Comparison of ENCODE assay signal across 8 cellular contexts in the genomic region with DNA sequence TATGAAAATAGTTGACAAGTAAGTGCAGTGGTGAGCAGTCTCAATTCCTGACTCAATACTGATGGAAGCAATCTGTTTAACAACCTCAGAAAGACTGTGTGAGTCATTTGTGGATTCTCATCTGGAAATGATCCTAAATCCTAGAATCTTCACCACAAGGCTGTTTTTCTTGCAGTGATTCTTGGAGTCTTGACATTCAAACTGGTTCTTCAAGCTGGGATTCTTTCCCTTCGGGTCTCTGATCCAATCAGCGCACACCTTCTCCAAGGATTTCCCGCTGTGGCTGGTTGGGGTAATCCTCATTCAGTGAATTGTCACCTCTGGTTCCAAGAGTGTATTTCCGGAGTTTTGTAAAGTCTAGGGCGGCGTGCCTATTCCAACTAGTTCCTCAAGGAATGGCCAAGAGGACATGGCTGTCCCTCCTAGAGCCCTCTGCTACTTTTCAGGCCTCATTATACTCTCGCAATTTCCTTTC. TPM values are rescaled to one million over a fixed set of nuclear protein-coding genes. Genes with fewer than 3 reads are reported as not detected.
DNase-seq lines count a peak whose midpoint lies in the region; ATAC-seq and TF ChIP-seq lines count a peak whose summit lies in the region.

No MANE protein-coding gene starts in this region.

- peak; percentile 19 for ATAC-seq in HG02623 (IDR thresholded peaks at IDR 0.05; ENCODE audit: unreplicated experiment)

- DNase-seq in Caco-2 (peak; percentile 60 to 62), brain microvascular endothelial cell (peak; percentile 57), NCI-H524 treated with DMSO at 0.1 percent for 48 hours (lab: John Stamatoyannopoulos, UW) (no peak), foreskin melanocyte (no peak), NCI-H82 treated with DMSO at 0.1 percent for 48 hours (lab: John Stamatoyannopoulos, UW; ENCODE audit: unreplicated experiment) (no peak), WERI-Rb-1 (no peak)

- H3K36me3 Mint-ChIP-seq in Caco-2 (ENCODE audit: insufficient read depth, unreplicated experiment): peaks cover 19% of the 10 kb centered on the region

- in situ Hi-C loops in brain microvascular endothelial cell (cut with HindIII; ENCODE audit: low pct_ligation_motif_present, low sequenced_read_pairs): no loop called here

- peaks cover 19% of the 10 kb centered on the region for H3K4me1 Mint-ChIP-seq in Caco-2 (ENCODE audit: low read depth, unreplicated experiment)

- H3K4me3 ChIP-seq in Caco-2 (ENCODE audit: low read depth, low read length): no peak overlapping the region
- no peak overlapping the region for H3K4me3 ChIP-seq in brain microvascular endothelial cell (ENCODE audit: low read depth, low read length)
- no peak overlapping the region for H3K4me3 ChIP-seq in muscle layer of duodenum (ENCODE audit: low read depth in 1 of 2, low read length in 2 of 2)
- H3K4me3 ChIP-seq in WERI-Rb-1 (ENCODE audit: low read depth, low read length): no peak overlapping the region

- no peak overlapping the region for H3K4me3 Mint-ChIP-seq in Caco-2 (ENCODE audit: unreplicated experiment)

- peaks cover 7% of the 10 kb centered on the region; the same call in 1 of the 2 replicates for H3K9me3 ChIP-seq in Caco-2
- no peaks in the 10 kb centered on the region for H3K9me3 ChIP-seq in muscle layer of duodenum (ENCODE audit: control insufficient read depth in 1 of 2, low read length in 2 of 2)
- H3K9me3 ChIP-seq in WERI-Rb-1 (ENCODE audit: severe bottlenecking): peaks cover 4% of the 10 kb centered on the region

- no peaks in the 10 kb centered on the region for H3K27me3 ChIP-seq in Caco-2 (replicated peaks; ENCODE audit: control insufficient read depth, insufficient read depth, low read length)
- no peaks in the 10 kb centered on the region for H3K27me3 ChIP-seq in brain microvascular endothelial cell (replicated peaks)
- H3K27me3 ChIP-seq in muscle layer of duodenum (ENCODE audit: low read depth, low read length): no peaks in the 10 kb centered on the region
- H3K27me3 ChIP-seq in WERI-Rb-1 (ENCODE audit: insufficient read depth, low read depth, severe bottlenecking): no peaks in the 10 kb centered on the region

- H3K36me3 ChIP-seq in Caco-2 (ENCODE audit: control insufficient read depth, insufficient read depth, low read length) (no peaks in the 10 kb centered on the region), brain microvascular endothelial cell (replicated peaks) (no peaks in the 10 kb centered on the region), muscle layer of duodenum (ENCODE audit: control insufficient read depth in 1 of 2, insufficient read depth in 2 of 2, low read length in 2 of 2) (no peaks in the 10 kb centered on the region), WERI-Rb-1 (no peaks in the 10 kb centered on the region)

- TF ChIP-seq CTCF in Caco-2 (IDR thresholded peaks at IDR 0.05; ENCODE audit: insufficient read depth in 1 of 2, low read depth in 1 of 2, low read length in 1 of 2, severe bottlenecking in 1 of 2, unreplicated experiment in 1 of 2) (no peak), brain microvascular endothelial cell (IDR thresholded peaks at IDR 0.05; ENCODE audit: low read depth, low read length, missing control alignments) (no peak), WERI-Rb-1 (IDR thresholded peaks at IDR 0.05; ENCODE audit: low read depth, low read length) (no peak)

- CTCF ChIA-PET in Caco-2 (lab: Charles Lee): interaction anchor here (0.7 to 2.0 kb wide), 6 partner anchors 13 to 63 kb away, joined by 3 to 25 read pairs (median 7); a partner anchor contains a TSS

- no peaks in the 10 kb centered on the region for H3K27me3 Mint-ChIP-seq in Caco-2 (ENCODE audit: insufficient read depth, unreplicated experiment)

- intact Hi-C loops in Caco-2 (cut with micrococcal nuclease; ENCODE audit: unreplicated experiment): loop anchor here (1.0 to 5.0 kb wide), 6 partner anchors 12 to 287 kb away; no protein-coding TSS in a partner anchor

- POLR2A ChIA-PET in Caco-2 (lab: Charles Lee): interaction anchor here (0.5 to 1.8 kb wide), 8 partner anchors 13 to 160 kb away, joined by 3 to 19 read pairs (median 6); a partner anchor contains a TSS

- no TSS peak for BruUV-seq in Caco-2 (replicated peaks; lab: Mats Ljungman, UMichigan)

- no peaks in the 10 kb centered on the region for H3K9me3 Mint-ChIP-seq in Caco-2 (ENCODE audit: unreplicated experiment)

- H3K27ac Mint-ChIP-seq in Caco-2 (ENCODE audit: unreplicated experiment): no peak overlapping the region

- H3K4me1 ChIP-seq in Caco-2 (peaks cover 53% of the 10 kb centered on the region), muscle layer of duodenum (ENCODE audit: control insufficient read depth in 1 of 2, insufficient read depth in 2 of 2, low read length in 2 of 2) (no peaks in the 10 kb centered on the region)

- H3K27ac ChIP-seq in brain microvascular endothelial cell: peak overlapping the region; percentile 72
- H3K27ac ChIP-seq in muscle layer of duodenum (ENCODE audit: low read length): peak overlapping the region; percentile 49
- H3K27ac ChIP-seq in WERI-Rb-1: no peak overlapping the region

RNA-seq across cellular contexts. Expression of a gene that starts 37.7 kb away (rescaled TPM):
- 18.7 and 19.4 TPM in 2 replicates for total RNA-seq in Caco-2 (2022)

RNA-seq across cellular contexts. Expression of a gene that starts 58.8 kb away (rescaled TPM):
- total RNA-seq in Caco-2 (2022): 2,966 and 3,303 TPM in 2 replicates

Comparison
In these comparisons a context has a peak if more than half of its experiments do, and no peak if none do; other contexts are left out.
1. DNase-seq: peak in Caco-2 (2 of 2) and brain microvascular endothelial cell (single experiment); none in NCI-H524 treated with DMSO at 0.1 percent for 48 hours (single experiment), foreskin melanocyte (single experiment), NCI-H82 treated with DMSO at 0.1 percent for 48 hours (single experiment) and WERI-Rb-1 (single experiment).